In genomic region chr14:78983126-78983525, GRCh38 we compare ENCODE assay signal across 19 cellular contexts.
"Had no signal": no experiment of that assay in that cellular context is flagged by ENCODE, and none has a peak within 500 bp of the region (broad histone marks: within the 10 kb centered on the region; RNA-seq: fewer than 3 reads in every experiment).

No MANE protein-coding gene starts in this region.

- ATAC-seq: gastrocnemius medialis; heart left ventricle; left ventricle myocardium superior; stimulated activated naive CD8-positive, alpha-beta T cell treated with anti-CD3 and anti-CD28 coated beads, Interleukin-15, Interleukin-2, amounts not matched to agents 100 U/mL and 50 U/mL, for 24 hours; T-cell; WTC11 had no signal

- H3K36me3 ChIP-seq: esophagus squamous epithelium, gastrocnemius medialis, heart left ventricle, prostate gland, right atrium auricular region, tibial nerve had no signal

- H3K4me3 ChIP-seq: esophagus squamous epithelium, gastrocnemius medialis, heart left ventricle, prostate gland, right atrium auricular region, skin epidermis, tibial nerve had no signal

- DNase-seq: activated CD4-positive, alpha-beta memory T cell treated with anti-CD3 and anti-CD28 coated beads for 36 hours; activated CD4-positive, alpha-beta T cell treated with anti-CD3 and anti-CD28 coated beads for 4 hours; activated naive CD8-positive, alpha-beta T cell treated with anti-CD3 and anti-CD28 coated beads for 36 hours; activated T-cell treated with anti-CD3 and anti-CD28 coated beads for 4 hours; cerebellar nuclear complex; effector CD8-positive, alpha-beta T cell; esophagus squamous epithelium; gastrocnemius medialis; heart left ventricle; kidney glomerular epithelial cell; left ventricle myocardium superior; occipital lobe; stimulated activated naive CD8-positive, alpha-beta T cell treated with anti-CD3 and anti-CD28 coated beads, Interleukin-15, Interleukin-2, amounts not matched to agents 100 U/mL and 50 U/mL, for 24 hours; T-cell had no signal

- H3K9me3 ChIP-seq: esophagus squamous epithelium, gastrocnemius medialis, heart left ventricle, prostate gland, right atrium auricular region, tibial nerve had no signal

- H3K4me1 ChIP-seq: esophagus squamous epithelium, gastrocnemius medialis, heart left ventricle, prostate gland, right atrium auricular region, tibial nerve had no signal

- H3K27ac ChIP-seq: esophagus squamous epithelium, gastrocnemius medialis, heart left ventricle, prostate gland, right atrium auricular region, skin epidermis, tibial nerve had no signal

- H3K27me3 ChIP-seq: esophagus squamous epithelium, gastrocnemius medialis, heart left ventricle, right atrium auricular region, tibial nerve had no signal
